Comparison of ENCODE assay signal across 11 cellular contexts in genomic region chr1:211217392-211217791, GRCh38.
"Had no signal": no experiment of that assay in that cellular context is flagged by ENCODE, and none has a peak within 500 bp of the region (broad histone marks: within the 10 kb centered on the region; RNA-seq: fewer than 3 reads in every experiment).

No MANE protein-coding gene starts in this region.

- H3K4me2 ChIP-seq: GM23338 had no signal

- H3K4me3 ChIP-seq: GM23248, GM23338, HAP-1 had no signal

- H3K9ac ChIP-seq: GM23248 had no signal

- H3K36me3 ChIP-seq: HAP-1 had no signal

- ATAC-seq: GM23338, HCT116 had no signal

- H3K9me3 ChIP-seq: HAP-1 had no signal

- FAIRE-seq: H1, H54 had no signal

- H3K27ac ChIP-seq: GM23248 had no signal

- DNase-seq: GM23248, GOT3, H7, H9, HCEC 1CT, HFFc6 had no signal

- H2AFZ ChIP-seq: GM23248, GM23338 had no signal

- H3K4me1 ChIP-seq: HAP-1 had no signal
